Comparison of ENCODE assay signal across 8 cellular contexts in genomic region chrX:1453951-1454785, GRCh38. TPM values are rescaled to one million over a fixed set of nuclear protein-coding genes. Genes with fewer than 3 reads are reported as not detected.
A peak's percentile ranks its signal among the peaks of the same experiment; 100 is the strongest.
DNase-seq lines count a peak whose midpoint lies in the region; ATAC-seq and TF ChIP-seq lines count a peak whose summit lies in the region.

No MANE protein-coding gene starts in this region.

- peaks cover 39% of the 10 kb centered on the region for H3K4me1 ChIP-seq in BLaER1
- no peaks in the 10 kb centered on the region; the same call in 1 of the 2 replicates for H3K4me1 ChIP-seq in IMR-90 (ENCODE audit: control insufficient read depth, insufficient read depth, low read length)
- H3K4me1 ChIP-seq in neuronal stem cell (ENCODE audit: control insufficient read depth in 2 of 2, insufficient read depth in 1 of 2, low read depth in 1 of 2, low read length in 2 of 2), result no peaks in the 10 kb centered on the region
- peaks cover 26% of the 10 kb centered on the region for H3K4me1 ChIP-seq in suprapubic skin

- H2BK15ac ChIP-seq in IMR-90 (ENCODE audit: low read depth, low read length) (no peak overlapping the region), neuronal stem cell (ENCODE audit: low read length) (no peak overlapping the region)

- H2BK120ac ChIP-seq in IMR-90 (ENCODE audit: low read depth, low read length), result no peak overlapping the region
- no peak overlapping the region for H2BK120ac ChIP-seq in neuronal stem cell (ENCODE audit: low read depth, low read length)

- no peak overlapping the region for H3K27ac ChIP-seq in BLaER1
- no peak overlapping the region for H3K27ac ChIP-seq in IMR-90 (ENCODE audit: insufficient read depth, low read length)
- no peak overlapping the region for H3K27ac ChIP-seq in neuronal stem cell (replicated peaks; ENCODE audit: low read length)
- H3K27ac ChIP-seq in suprapubic skin, result no peak overlapping the region

- no peak overlapping the region for H4K5ac ChIP-seq in IMR-90 (ENCODE audit: low read depth, low read length)

- H3K9ac ChIP-seq in BLaER1 (no peak overlapping the region), IMR-90 (ENCODE audit: low read depth, low read length) (no peak overlapping the region), neuronal stem cell (ENCODE audit: low read depth, low read length, poor library complexity) (no peak overlapping the region)

- H2AK9ac ChIP-seq in IMR-90 (replicated peaks; ENCODE audit: low read depth, low read length, poor library complexity), result peak overlapping the region; percentile 33

- H3K14ac ChIP-seq in IMR-90 (replicated peaks; ENCODE audit: low read depth, low read length), result no peak overlapping the region
- no peak overlapping the region for H3K14ac ChIP-seq in neuronal stem cell (ENCODE audit: low read length)

- H3K4me3 ChIP-seq in BLaER1 (peak overlapping the region; percentile 69), IMR-90 (ENCODE audit: insufficient read depth, low read depth, low read length) (peak overlapping the region; percentile 55), neuronal stem cell (ENCODE audit: low read length in 2 of 2) (peak overlapping the region in 1 of 2 donors; percentile 54), suprapubic skin (peak overlapping the region; percentile 81)

- H3K23ac ChIP-seq in IMR-90 (ENCODE audit: low read depth, low read length) (no peak overlapping the region), neuronal stem cell (ENCODE audit: low read depth, low read length, poor library complexity) (peak overlapping the region; percentile 65)

- H3K36me3 ChIP-seq in BLaER1, result peaks cover 4% of the 10 kb centered on the region
- no peaks in the 10 kb centered on the region for H3K36me3 ChIP-seq in IMR-90 (ENCODE audit: control insufficient read depth, insufficient read depth, low read length)
- peaks cover 4 to 5% of the 10 kb centered on the region in 2 donors for H3K36me3 ChIP-seq in neuronal stem cell (replicated peaks in 1 of 2; ENCODE audit: control insufficient read depth in 2 of 2, insufficient read depth in 2 of 2, low read length in 2 of 2)
- no peaks in the 10 kb centered on the region for H3K36me3 ChIP-seq in suprapubic skin

- TF ChIP-seq RAD21 in IMR-90 (IDR thresholded peaks at IDR 0.05; ENCODE audit: low read length), result peak; percentile 85

- no peak for TF ChIP-seq EP300 in suprapubic skin (IDR thresholded peaks at IDR 0.05)

- H4K8ac ChIP-seq in IMR-90 (ENCODE audit: low read depth in 2 of 2, low read length in 2 of 2) (no peak overlapping the region), neuronal stem cell (ENCODE audit: low read depth, low read length) (no peak overlapping the region)

- H3K18ac ChIP-seq in IMR-90 (ENCODE audit: low read depth, low read length), result no peak overlapping the region
- peak overlapping the region; percentile 48 for H3K18ac ChIP-seq in neuronal stem cell (ENCODE audit: low read length)

- no peak overlapping the region for H2BK5ac ChIP-seq in IMR-90 (ENCODE audit: low read depth, low read length, poor library complexity, severe bottlenecking)
- H2BK5ac ChIP-seq in neuronal stem cell (ENCODE audit: low read length), result no peak overlapping the region

- H4K20me1 ChIP-seq in BLaER1 (peaks cover 6% of the 10 kb centered on the region; the same call in 1 of the 2 replicates), IMR-90 (ENCODE audit: insufficient read depth, low read length) (no peaks in the 10 kb centered on the region)

- dilution Hi-C loops in IMR-90 (cut with HindIII; ENCODE audit: low sequenced_read_pairs, unreplicated experiment), result no loop called here

- TF ChIP-seq CTCF in IMR-90 (conservative IDR thresholded peaks at IDR 0.05; ENCODE audit: low read depth, low read length), result peak; percentile 96
- peak; percentile 82 to 98 for TF ChIP-seq CTCF in suprapubic skin (IDR thresholded peaks at IDR 0.05)

- H3K79me1 ChIP-seq in IMR-90 (ENCODE audit: low read depth in 1 of 2, low read length in 2 of 2) (peaks cover 9 to 19% of the 10 kb centered on the region in 2 experiments), neuronal stem cell (ENCODE audit: low read depth, low read length) (peaks cover 7% of the 10 kb centered on the region)

- H2AFZ ChIP-seq in IMR-90 (replicated peaks; ENCODE audit: low read length, poor library complexity) (peak overlapping the region; percentile 93), neuronal stem cell (ENCODE audit: low read length) (peak overlapping the region; percentile 99)

- H2AK5ac ChIP-seq in IMR-90 (ENCODE audit: low read depth, low read length), result no peak overlapping the region
- no peak overlapping the region for H2AK5ac ChIP-seq in neuronal stem cell (ENCODE audit: low read depth, low read length)

- in situ Hi-C loops in IMR-90 (cut with MboI; ENCODE audit: low sequenced_read_pairs), result loop anchor here (10.0 to 25.0 kb wide), 3 partner anchors 133 to 1358 kb away; partner anchors contain the start of gene AKAP17A

- H3K4ac ChIP-seq in IMR-90 (ENCODE audit: low read depth, low read length) (no peak overlapping the region), neuronal stem cell (ENCODE audit: low read length) (no peak overlapping the region)

- no peak for TF ChIP-seq POLR2A in IMR-90 (IDR thresholded peaks at IDR 0.05; ENCODE audit: low read depth, low read length)
- TF ChIP-seq POLR2A in suprapubic skin (IDR thresholded peaks at IDR 0.05), result no peak

- WGBS in IMR-90 (ENCODE audit: extremely low coverage in 2 of 2, insufficient read length in 1 of 2), 2 experiments, result no CpG with 5 or more reads among the region's 45 CpGs
- no CpG with 5 or more reads among the region's 45 CpGs for WGBS in neuronal stem cell (ENCODE audit: extremely low coverage in 2 of 2, insufficient read length in 2 of 2, insufficient replicate concordance in 1 of 2), 2 donors
- 2% methylated on average over 29 of the region's 45 CpGs for WGBS in suprapubic skin

- no peak overlapping the region for H2BK12ac ChIP-seq in neuronal stem cell (ENCODE audit: low read length)

- no TSS peak for BruUV-seq in IMR-90 (replicated peaks; lab: Mats Ljungman, UMichigan)

- no peaks in the 10 kb centered on the region for H3K9me1 ChIP-seq in IMR-90 (ENCODE audit: insufficient read depth, low read length)

- H3K27me3 ChIP-seq in BLaER1 (no peaks in the 10 kb centered on the region), IMR-90 (ENCODE audit: control insufficient read depth, insufficient read depth, low read length) (no peaks in the 10 kb centered on the region), neuronal stem cell (ENCODE audit: control insufficient read depth in 3 of 3, insufficient read depth in 3 of 3, low read depth in 1 of 3, low read length in 3 of 3) (no peaks in the 10 kb centered on the region), suprapubic skin (no peaks in the 10 kb centered on the region)

- H3K9me3 ChIP-seq in BLaER1 (peaks cover 11% of the 10 kb centered on the region), IMR-90 (ENCODE audit: control insufficient read depth, insufficient read depth, low read length) (no peaks in the 10 kb centered on the region), neuronal stem cell (replicated peaks in 1 of 2; ENCODE audit: control insufficient read depth in 2 of 2, insufficient read depth in 1 of 2, low read depth in 1 of 2, low read length in 2 of 2) (peaks cover 0 to 10% of the 10 kb centered on the region in 2 donors), suprapubic skin (no peaks in the 10 kb centered on the region)

- intact Hi-C loops in IMR-90 (cut with micrococcal nuclease), result loop anchor here (1.0 to 10.0 kb wide), 5 partner anchors 127 to 1361 kb away; no protein-coding TSS in a partner anchor

- POLR2A ChIA-PET in IMR-90 (lab: Charles Lee; ENCODE audit: unreplicated experiment), result no interaction called here

- H2BK20ac ChIP-seq in IMR-90 (ENCODE audit: low read depth, low read length), result no peak overlapping the region

- no peak overlapping the region for H4K91ac ChIP-seq in IMR-90 (ENCODE audit: insufficient read depth, low read depth, low read length)
- H4K91ac ChIP-seq in neuronal stem cell (ENCODE audit: low read depth, low read length, poor library complexity), result no peak overlapping the region

- peak; percentile 69 for DNase-seq in IMR-90
- peak; percentile 79 for DNase-seq in activated CD8-positive, alpha-beta memory T cell treated with anti-CD3 and anti-CD28 coated beads, Interleukin-2, amount 50 U/mL, for 24 hours (ENCODE audit: extremely low read depth)
- DNase-seq in fibroblast of gingiva (ENCODE audit: low read depth), result peak; percentile 65
- DNase-seq in neuronal stem cell (ENCODE audit: low spot score), result peak; percentile 83
- DNase-seq in suprapubic skin (ENCODE audit: low spot score in 2 of 2), result peak; percentile 87 to 92
- DNase-seq in NCI-H2107 treated with DMSO at 0.1 percent for 48 hours (lab: John Stamatoyannopoulos, UW; ENCODE audit: unreplicated experiment), result no peak

- CTCF ChIA-PET in IMR-90 (lab: Yijun Ruan, JAX), result no interaction called here

- H3K56ac ChIP-seq in IMR-90 (ENCODE audit: extremely low read depth, insufficient read depth, low read length), result no peak overlapping the region

- H3K4me2 ChIP-seq in BLaER1 (peak overlapping the region; percentile 65), IMR-90 (ENCODE audit: low read depth, low read length) (peak overlapping the region; percentile 60; the same call in 1 of the 2 replicates), neuronal stem cell (ENCODE audit: insufficient read depth, low read length, poor library complexity, severe bottlenecking) (peak overlapping the region; percentile 57)

- ATAC-seq in GM21381 (IDR thresholded peaks at IDR 0.05; ENCODE audit: unreplicated experiment), result peak; percentile 37
- peak; percentile 11 for ATAC-seq in IMR-90 (ENCODE audit: low read depth)

TF ChIP-seq in IMR-90, 13 proteins besides CTCF, POLR2A, EP300 and RAD21:
- TF ChIP-seq MAZ (IDR thresholded peaks at IDR 0.05; ENCODE audit: borderline replicate concordance, low read depth, low read length) (peak; percentile 72; the same call in 1 of the 2 replicates), SMC3 (IDR thresholded peaks at IDR 0.05; ENCODE audit: low read depth, low read length) (peak; percentile 73), CHD1 (IDR thresholded peaks at IDR 0.05; ENCODE audit: low read depth, low read length) (no peak), MXI1 (IDR thresholded peaks at IDR 0.05; ENCODE audit: borderline replicate concordance, low read depth, low read length) (peak; percentile 29; the same call in 1 of the 2 replicates)
TF ChIP-seq in IMR-90: peak in this region for 3.

RNA-seq across cellular contexts. Expression of gene ASMTL, which starts 1.5 kb away (rescaled TPM):
- total RNA-seq in IMR-90 (2012; rRNA removed) (13.1 and 13.4 TPM in 2 replicates), suprapubic skin (10 to 100 TPM; 19.4 to 27.7 (median 24.4) TPM)
- polyA plus RNA-seq in IMR-90 (2012; rRNA removed), result 33.4 and 34.6 TPM in 2 replicates
- polyA plus RNA-seq in IMR-90 (2012; cell fraction: cytosol; rRNA removed), result 35.4 and 37.5 TPM in 2 replicates
- 26.1 and 39.1 TPM in 2 replicates for polyA plus RNA-seq in IMR-90 (2012; cell fraction: nucleus; rRNA removed; ENCODE audit: low replicate concordance)
- polyA plus RNA-seq in neuronal stem cell (2013, experiment 1 of 2), result 52.5 TPM
- 51.6 TPM for polyA plus RNA-seq in neuronal stem cell (2013, experiment 2 of 2)
